In the genomic region with DNA sequence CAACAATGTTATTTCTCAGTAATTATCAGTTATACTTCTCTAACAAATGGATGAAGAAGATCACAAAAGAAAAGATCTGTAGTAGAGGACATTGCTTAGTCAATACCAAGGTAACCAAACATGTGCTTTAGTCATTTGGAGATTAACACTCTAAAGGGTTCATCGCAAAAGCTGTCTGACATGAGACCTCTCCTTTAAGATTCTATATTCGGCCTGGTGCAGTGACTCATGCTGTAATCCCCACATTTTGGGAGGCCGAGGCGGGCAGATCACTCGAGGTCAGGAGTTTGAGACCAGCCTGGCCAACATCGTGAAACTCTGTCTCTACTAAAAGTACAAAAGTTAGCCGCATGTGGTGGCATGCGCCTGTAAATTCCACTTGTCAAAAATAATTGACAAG, we compare ENCODE assay signal across 23 cellular contexts. TPM values are rescaled to one million over a fixed set of nuclear protein-coding genes. Genes with fewer than 3 reads are reported as not detected.
"Had no signal": no experiment of that assay in that cellular context is flagged by ENCODE, and none has a peak within 500 bp of the region (broad histone marks: within the 10 kb centered on the region; RNA-seq: fewer than 3 reads in every experiment).

No MANE protein-coding gene starts in this region.

- DNase-seq: activated gamma-delta T cell; activated naive CD4-positive, alpha-beta T cell treated with anti-CD3 and anti-CD28 coated beads for 36 hours; amygdala; cortex of kidney; Karpas-422; MM.1S; NCI-H1105 treated with DMSO at 0.1 percent for 48 hours; NCI-H1436 treated with DMSO at 0.1 percent for 48 hours; NCI-H187; NCI-H2081; NCI-H510A treated with DMSO at 0.1 percent for 48 hours; NCI-H69; NK-92 treated with Interleukin-12 subunit alpha and Interleukin-12 subunit beta, amount 100 ng/mL, for 24 hours; OCI-M1; RPMI8226; SK-N-SH had no signal

- H3K27ac Mint-ChIP-seq: activated naive CD4-positive, alpha-beta T cell treated with anti-CD3 and anti-CD28 coated beads for 36 hours; activated naive CD8-positive, alpha-beta T cell; brain; WTC11 had no signal

- H3K27me3 Mint-ChIP-seq: activated naive CD8-positive, alpha-beta T cell; central memory CD8-positive, alpha-beta T cell had no signal

- H3K9me3 Mint-ChIP-seq: activated naive CD4-positive, alpha-beta T cell treated with anti-CD3 and anti-CD28 coated beads for 36 hours; central memory CD8-positive, alpha-beta T cell; WTC11 had no signal

- H3K4me1 Mint-ChIP-seq: central memory CD8-positive, alpha-beta T cell had no signal

- ATAC-seq: Panc1, Right ventricle myocardium inferior, WTC11 had no signal

- H3K4me3 Mint-ChIP-seq: activated naive CD4-positive, alpha-beta T cell treated with anti-CD3 and anti-CD28 coated beads for 36 hours; activated naive CD8-positive, alpha-beta T cell; brain; central memory CD8-positive, alpha-beta T cell; WTC11 had no signal

- H3K36me3 Mint-ChIP-seq: WTC11 had no signal

RNA-seq across cellular contexts. Expression of a gene that starts 18.3 kb away (rescaled TPM):
- total RNA-seq: activated naive CD4-positive, alpha-beta T cell treated with anti-CD3 and anti-CD28 coated beads for 36 hours; T-helper 2 cell treated with Interferon-gamma antibody and Interleukin-4, amounts not matched to agents 100 ng/mL and 5 ng/mL, for 36 hours had no signal
